In the genomic region with DNA sequence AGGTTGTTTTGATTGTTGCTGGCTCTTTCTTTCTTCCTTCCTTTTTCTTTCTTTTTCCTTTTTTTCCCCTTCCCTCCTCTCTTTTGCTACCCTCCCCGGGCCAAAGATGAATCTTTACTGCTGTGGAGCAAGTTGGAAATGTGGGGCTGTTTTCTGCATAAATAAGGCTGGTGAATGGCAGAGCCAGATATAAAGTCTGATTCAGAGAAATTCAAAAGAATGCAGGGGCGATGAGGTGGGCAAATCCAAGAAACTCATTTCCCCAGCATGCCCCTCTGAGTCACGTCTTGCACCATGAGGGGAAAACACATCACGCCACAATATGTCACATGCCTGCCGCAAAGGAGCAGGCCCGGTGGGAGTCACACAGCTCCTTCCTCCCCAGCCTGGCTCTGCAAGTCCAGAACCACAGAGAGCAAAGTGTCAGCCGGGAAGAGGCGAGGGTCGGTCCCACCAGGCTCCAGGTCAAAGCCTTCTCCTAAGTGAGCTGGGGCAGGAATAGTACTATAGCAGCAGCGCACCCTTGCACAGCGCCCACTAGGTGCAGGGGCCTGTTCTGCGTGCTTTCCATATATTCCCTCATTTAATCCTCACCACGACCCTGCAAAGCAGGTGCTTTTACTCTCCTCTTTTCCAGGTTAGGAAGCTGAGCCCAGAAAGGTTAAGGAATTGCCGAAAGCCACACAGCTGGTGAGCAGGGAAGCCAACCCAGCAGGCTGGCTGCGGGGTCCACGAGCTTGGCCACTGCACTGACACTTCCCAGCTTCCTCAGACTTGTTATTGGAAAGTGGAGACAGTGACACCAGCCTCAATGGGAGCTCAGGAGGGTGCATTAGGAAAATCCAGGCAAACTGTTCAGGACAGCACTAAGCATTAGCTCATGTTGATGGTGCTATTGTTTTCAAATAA, we compare ENCODE assay signal across 8 cellular contexts.
DNase-seq lines count a peak whose midpoint lies in the region; ATAC-seq and TF ChIP-seq lines count a peak whose summit lies in the region.

No MANE protein-coding gene starts in this region.

- DNase-seq in AG08395 (ENCODE audit: low spot score) = peak; percentile 82
- peak; percentile 78 for DNase-seq in NCI-H2171 treated with DMSO at 0.1 percent for 48 hours (lab: John Stamatoyannopoulos, UW)
- peak; percentile 37 to 40 for DNase-seq in activated CD4-positive, alpha-beta T cell treated with anti-CD3 and anti-CD28 coated beads for 24 hours (ENCODE audit: low read depth in 2 of 2)
- DNase-seq in left lung = peak in 1 of 2 donors; percentile 79
- DNase-seq in stimulated activated CD4-positive, alpha-beta T cell treated with anti-CD3 and anti-CD28 coated beads, Interleukin-2, amount 100 ng/mL, for 4 hours (ENCODE audit: low read depth) = peak; percentile 65
- DNase-seq in COR-L47 (lab: John Stamatoyannopoulos, UW) = no peak

- peak in 1 of 2 donors; percentile 41 for TF ChIP-seq CTCF in left lung (IDR thresholded peaks at IDR 0.05)

- intact Hi-C loops in left lung (cut with DNase I) = no loop called here

- H3K36me3 ChIP-seq in left lung = no peaks in the 10 kb centered on the region

- peak overlapping the region; percentile 34 to 44 for H3K4me3 ChIP-seq in left lung

- H3K27ac ChIP-seq in cingulate gyrus (ENCODE audit: low read depth, low read length) (peak overlapping the region; percentile 90), left lung (peak overlapping the region; percentile 91 to 94)

- peaks cover 23 to 60% of the 10 kb centered on the region in 2 donors for H3K4me1 ChIP-seq in left lung

- peaks cover 0 to 25% of the 10 kb centered on the region in 2 donors for H3K27me3 ChIP-seq in left lung

- ATAC-seq in GM19351 (IDR thresholded peaks at IDR 0.05; ENCODE audit: unreplicated experiment) = peak; percentile 30
- ATAC-seq in left lung = peak; percentile 29

- H3K9me3 ChIP-seq in left lung = no peaks in the 10 kb centered on the region
